12 cellular contexts compared by ENCODE assay signal in genomic region chr14:76772300-76773187, GRCh38. TPM values are rescaled to one million over a fixed set of nuclear protein-coding genes. Genes with fewer than 3 reads are reported as not detected.
DNase-seq lines count a peak whose midpoint lies in the region; ATAC-seq and TF ChIP-seq lines count a peak whose summit lies in the region.
"Had no signal": no experiment of that assay in that cellular context is flagged by ENCODE, and none has a peak within 500 bp of the region (broad histone marks: within the 10 kb centered on the region; RNA-seq: fewer than 3 reads in every experiment).

No MANE protein-coding gene starts in this region.

- H4K8ac ChIP-seq in mesendoderm (ENCODE audit: low read depth, low read length), result no peak overlapping the region

- no peaks in the 10 kb centered on the region for H3K36me3 ChIP-seq in mesendoderm (ENCODE audit: control insufficient read depth, insufficient read depth, low read length)
- no peaks in the 10 kb centered on the region for H3K36me3 ChIP-seq in CD4-positive, alpha-beta memory T cell (ENCODE audit: insufficient read depth, low read length)

- no peak overlapping the region for H2AK5ac ChIP-seq in mesendoderm (ENCODE audit: low read length)

- POLR2A ChIA-PET in CD4-positive, alpha-beta memory T cell (lab: Charles Lee; ENCODE audit: partially characterized antibody), result interaction anchor here (1.4 kb wide), 1 partner anchor 41 kb away, joined by 3 read pairs; the partner anchor contains the start of gene ANGEL1
- POLR2A ChIA-PET in activated CD8-positive, alpha-beta T cell treated with anti-CD3 and anti-CD28 coated beads, Interleukin-2, amount 10 ng/mL, durations not matched to agents 7 days and 5 days (lab: Charles Lee), result no interaction called here

- H3K9me3 Mint-ChIP-seq in endothelial cell (ENCODE audit: unreplicated experiment) (no peaks in the 10 kb centered on the region), type B pancreatic cell (no peaks in the 10 kb centered on the region)
- no peaks in the 10 kb centered on the region for H3K9me3 Mint-ChIP-seq in activated naive CD8-positive, alpha-beta T cell treated with anti-CD3 and anti-CD28 coated beads for 36 hours
- H3K9me3 Mint-ChIP-seq in CD4-positive, alpha-beta memory T cell, result no peaks in the 10 kb centered on the region
- H3K9me3 Mint-ChIP-seq in activated CD8-positive, alpha-beta T cell treated with anti-CD3 and anti-CD28 coated beads, Interleukin-2, amount 10 ng/mL, durations not matched to agents 7 days and 5 days (ENCODE audit: insufficient read depth), result no peaks in the 10 kb centered on the region

- no peak for ATAC-seq in activated CD8-positive, alpha-beta T cell treated with anti-CD3 and anti-CD28 coated beads, Interleukin-2, amount 10 ng/mL, durations not matched to agents 7 days and 5 days

- H3K56ac ChIP-seq in mesendoderm (ENCODE audit: low read length), result peak overlapping the region; percentile 73

- H3K4me1 Mint-ChIP-seq in endothelial cell (ENCODE audit: unreplicated experiment) (peaks cover 75% of the 10 kb centered on the region), type B pancreatic cell (ENCODE audit: unreplicated experiment) (peaks cover 20% of the 10 kb centered on the region)
- peaks cover 24% of the 10 kb centered on the region for H3K4me1 Mint-ChIP-seq in activated naive CD8-positive, alpha-beta T cell treated with anti-CD3 and anti-CD28 coated beads for 36 hours
- peaks cover 7 to 22% (median 16%) of the 10 kb centered on the region in 4 donors for H3K4me1 Mint-ChIP-seq in CD4-positive, alpha-beta memory T cell
- H3K4me1 Mint-ChIP-seq in activated CD8-positive, alpha-beta T cell treated with anti-CD3 and anti-CD28 coated beads, Interleukin-2, amount 10 ng/mL, durations not matched to agents 7 days and 5 days (ENCODE audit: low read depth), result peaks cover 28% of the 10 kb centered on the region

- no peaks in the 10 kb centered on the region for H3K27me3 ChIP-seq in mesendoderm (ENCODE audit: insufficient read depth, low read length, poor library complexity)
- no peaks in the 10 kb centered on the region for H3K27me3 ChIP-seq in CD4-positive, alpha-beta memory T cell (ENCODE audit: insufficient read depth, low read length)

- peak overlapping the region; percentile 41 for H3K4ac ChIP-seq in mesendoderm (ENCODE audit: low read depth, low read length)

- no peaks in the 10 kb centered on the region for H3K79me1 ChIP-seq in mesendoderm (ENCODE audit: low read length)

- WGBS in mesendoderm (ENCODE audit: extremely low coverage, insufficient coverage, low lambda C conversion rate), result no CpG with 5 or more reads among the region's 13 CpGs

- peak overlapping the region; percentile 94 for H3K27ac Mint-ChIP-seq in endothelial cell (ENCODE audit: unreplicated experiment)
- H3K27ac Mint-ChIP-seq in type B pancreatic cell, result no peak overlapping the region
- no peak overlapping the region for H3K27ac Mint-ChIP-seq in activated naive CD8-positive, alpha-beta T cell treated with anti-CD3 and anti-CD28 coated beads for 36 hours
- peak overlapping the region in 1 of 7 donors; percentile 15 for H3K27ac Mint-ChIP-seq in CD4-positive, alpha-beta memory T cell
- H3K27ac Mint-ChIP-seq in activated CD8-positive, alpha-beta T cell treated with anti-CD3 and anti-CD28 coated beads, Interleukin-2, amount 10 ng/mL, durations not matched to agents 7 days and 5 days, result no peak overlapping the region

- H4K5ac ChIP-seq in mesendoderm (ENCODE audit: low read length), result no peak overlapping the region

- CTCF ChIA-PET in CD4-positive, alpha-beta memory T cell (lab: Charles Lee; ENCODE audit: partially characterized antibody), result interaction anchor here (4.0 kb wide), 1 partner anchor 11 kb away, joined by 30 read pairs; no protein-coding TSS in a partner anchor
- CTCF ChIA-PET in activated CD8-positive, alpha-beta T cell treated with anti-CD3 and anti-CD28 coated beads, Interleukin-2, amount 10 ng/mL, durations not matched to agents 7 days and 5 days (lab: Charles Lee), result interaction anchor here (1.0 kb wide), 1 partner anchor 10 kb away, joined by 3 read pairs; no protein-coding TSS in a partner anchor

- peaks cover 16% of the 10 kb centered on the region for H3K4me1 ChIP-seq in mesendoderm (ENCODE audit: control insufficient read depth, low read depth, low read length)
- peaks cover 23% of the 10 kb centered on the region for H3K4me1 ChIP-seq in CD4-positive, alpha-beta memory T cell (ENCODE audit: insufficient read depth, low read length)

- peak; percentile 12 for DNase-seq in NCI-H2227 (lab: John Stamatoyannopoulos, UW; ENCODE audit: unreplicated experiment)
- no peak for DNase-seq in NCI-H2227 treated with DMSO at 0.1 percent for 48 hours (lab: John Stamatoyannopoulos, UW)
- DNase-seq in endothelial cell (ENCODE audit: low spot score), result peak; percentile 71
- peak; percentile 95 for DNase-seq in mesendoderm
- peak; percentile 64 for DNase-seq in type B pancreatic cell (ENCODE audit: extremely low spot score, unreplicated experiment)
- DNase-seq in activated naive CD8-positive, alpha-beta T cell treated with anti-CD3 and anti-CD28 coated beads for 36 hours, result no peak
- no peak for DNase-seq in CD4-positive, alpha-beta memory T cell
- DNase-seq in activated CD8-positive, alpha-beta T cell treated with anti-CD3 and anti-CD28 coated beads, Interleukin-2, amount 10 ng/mL, durations not matched to agents 7 days and 5 days, result no peak
- DNase-seq: stimulated activated naive CD4-positive, alpha-beta T cell had no signal

- H3K36me3 Mint-ChIP-seq in endothelial cell (ENCODE audit: low read depth, unreplicated experiment) (peaks cover 26% of the 10 kb centered on the region), type B pancreatic cell (no peaks in the 10 kb centered on the region)
- no peaks in the 10 kb centered on the region for H3K36me3 Mint-ChIP-seq in activated naive CD8-positive, alpha-beta T cell treated with anti-CD3 and anti-CD28 coated beads for 36 hours
- no peaks in the 10 kb centered on the region for H3K36me3 Mint-ChIP-seq in CD4-positive, alpha-beta memory T cell
- no peaks in the 10 kb centered on the region for H3K36me3 Mint-ChIP-seq in activated CD8-positive, alpha-beta T cell treated with anti-CD3 and anti-CD28 coated beads, Interleukin-2, amount 10 ng/mL, durations not matched to agents 7 days and 5 days (ENCODE audit: low read depth)

- peak overlapping the region; percentile 56 for H2BK5ac ChIP-seq in mesendoderm (ENCODE audit: low read length)

- peak overlapping the region; percentile 75 for H3K18ac ChIP-seq in mesendoderm (ENCODE audit: low read length)

- peak overlapping the region; percentile 47 for H3K4me3 Mint-ChIP-seq in endothelial cell (ENCODE audit: unreplicated experiment)
- H3K4me3 Mint-ChIP-seq in type B pancreatic cell, result peak overlapping the region; percentile 11
- no peak overlapping the region for H3K4me3 Mint-ChIP-seq in activated naive CD8-positive, alpha-beta T cell treated with anti-CD3 and anti-CD28 coated beads for 36 hours
- H3K4me3 Mint-ChIP-seq in CD4-positive, alpha-beta memory T cell, result no peak overlapping the region
- no peak overlapping the region for H3K4me3 Mint-ChIP-seq in activated CD8-positive, alpha-beta T cell treated with anti-CD3 and anti-CD28 coated beads, Interleukin-2, amount 10 ng/mL, durations not matched to agents 7 days and 5 days

- no peaks in the 10 kb centered on the region for H3K79me2 ChIP-seq in mesendoderm (ENCODE audit: control insufficient read depth, insufficient read depth, low read length)

- H2BK15ac ChIP-seq in mesendoderm (replicated peaks; ENCODE audit: low read depth), result no peak overlapping the region

- H3K9me3 ChIP-seq in CD4-positive, alpha-beta memory T cell (ENCODE audit: control insufficient read depth in 1 of 2, low read length in 2 of 2), result no peaks in the 10 kb centered on the region

- peak overlapping the region; percentile 54 for H2BK120ac ChIP-seq in mesendoderm (ENCODE audit: low read depth, low read length)

- H3K4me2 ChIP-seq in mesendoderm (ENCODE audit: low read length), result no peak overlapping the region

- H3K27me3 Mint-ChIP-seq in endothelial cell (ENCODE audit: unreplicated experiment) (peaks cover 17% of the 10 kb centered on the region), type B pancreatic cell (no peaks in the 10 kb centered on the region)
- peaks cover 4% of the 10 kb centered on the region for H3K27me3 Mint-ChIP-seq in activated naive CD8-positive, alpha-beta T cell treated with anti-CD3 and anti-CD28 coated beads for 36 hours
- H3K27me3 Mint-ChIP-seq in CD4-positive, alpha-beta memory T cell, result no peaks in the 10 kb centered on the region
- peaks cover 2% of the 10 kb centered on the region for H3K27me3 Mint-ChIP-seq in activated CD8-positive, alpha-beta T cell treated with anti-CD3 and anti-CD28 coated beads, Interleukin-2, amount 10 ng/mL, durations not matched to agents 7 days and 5 days (ENCODE audit: low read depth)

- intact Hi-C loops in CD4-positive, alpha-beta memory T cell (cut with micrococcal nuclease), result no loop called here

- no peak for TF ChIP-seq CTCF in endothelial cell (IDR thresholded peaks at IDR 0.05; ENCODE audit: unreplicated experiment)
- no peak for TF ChIP-seq CTCF in type B pancreatic cell (conservative IDR thresholded peaks at IDR 0.05)

- H3K23ac ChIP-seq in mesendoderm (ENCODE audit: low read length), result no peak overlapping the region

- H3K9ac ChIP-seq in mesendoderm (ENCODE audit: low read length), result peak overlapping the region; percentile 12

- peak overlapping the region; percentile 69 for H3K27ac ChIP-seq in mesendoderm (ENCODE audit: low read depth, low read length)
- no peak overlapping the region for H3K27ac ChIP-seq in CD4-positive, alpha-beta memory T cell (ENCODE audit: low read depth, low read length)
- H3K27ac ChIP-seq: 22Rv1 had no signal

- H3K4me3 ChIP-seq in mesendoderm (ENCODE audit: low read length), result no peak overlapping the region
- H3K4me3 ChIP-seq in CD4-positive, alpha-beta memory T cell (ENCODE audit: low read length in 2 of 2), result no peak overlapping the region

RNA-seq across cellular contexts. Expression of gene VASH1, which starts 11.3 kb away (rescaled TPM):
- total RNA-seq in endothelial cell (ENCODE audit: unreplicated experiment) (166 TPM), type B pancreatic cell (ENCODE audit: low replicate concordance) (4.3 and 28.8 TPM in 2 replicates)
- polyA plus RNA-seq in mesendoderm (2013, experiment 1 of 2), result 1.7 TPM
- 1.3 TPM for polyA plus RNA-seq in mesendoderm (2013, experiment 2 of 2)
- total RNA-seq in activated naive CD8-positive, alpha-beta T cell treated with anti-CD3 and anti-CD28 coated beads for 36 hours, result 1 to 10 TPM; 1.7 to 2.3 TPM
- total RNA-seq in CD4-positive, alpha-beta memory T cell, result 10 to 100 TPM in 1 of 2 experiments, 1 to 10 TPM in 1; 9.3 to 12.6 TPM
- 1 to 10 TPM in 1 of 2 donors, under 1 TPM in 1; 0.59 to 1.8 TPM for polyA plus RNA-seq in CD4-positive, alpha-beta memory T cell
- total RNA-seq in activated CD8-positive, alpha-beta T cell treated with anti-CD3 and anti-CD28 coated beads, Interleukin-2, amount 10 ng/mL, durations not matched to agents 7 days and 5 days, result 1 to 10 TPM; 3.1 to 3.4 TPM

RNA-seq across cellular contexts. Expression of gene ANGEL1, which starts 40.1 kb away (rescaled TPM):
- total RNA-seq in endothelial cell (ENCODE audit: unreplicated experiment) (22.6 TPM), type B pancreatic cell (ENCODE audit: low replicate concordance) (24.7 and 28.4 TPM in 2 replicates)
- polyA plus RNA-seq in mesendoderm (2013, experiment 1 of 2), result 9.5 TPM
- 8.7 TPM for polyA plus RNA-seq in mesendoderm (2013, experiment 2 of 2)
- total RNA-seq in activated naive CD8-positive, alpha-beta T cell treated with anti-CD3 and anti-CD28 coated beads for 36 hours, result 10 to 100 TPM; 14.9 to 17.1 TPM
- total RNA-seq in CD4-positive, alpha-beta memory T cell, result 10 to 100 TPM; 26.1 to 28.0 TPM
- polyA plus RNA-seq in CD4-positive, alpha-beta memory T cell, result 10 to 100 TPM; 17.9 to 32.0 TPM
- 10 to 100 TPM; 11.5 to 13.7 TPM for total RNA-seq in activated CD8-positive, alpha-beta T cell treated with anti-CD3 and anti-CD28 coated beads, Interleukin-2, amount 10 ng/mL, durations not matched to agents 7 days and 5 days

RNA-seq across cellular contexts. Expression of gene LRRC74A, which starts 53.7 kb away (rescaled TPM):
- total RNA-seq in endothelial cell (ENCODE audit: unreplicated experiment), result not detected
- not detected for polyA plus RNA-seq in mesendoderm (2013, experiment 1 of 2)
- polyA plus RNA-seq in mesendoderm (2013, experiment 2 of 2), result not detected
- not detected in 2 replicates for total RNA-seq in type B pancreatic cell (ENCODE audit: low replicate concordance)
- total RNA-seq in activated naive CD8-positive, alpha-beta T cell treated with anti-CD3 and anti-CD28 coated beads for 36 hours, result not detected
- not detected for total RNA-seq in CD4-positive, alpha-beta memory T cell
- polyA plus RNA-seq in CD4-positive, alpha-beta memory T cell, result not detected
- total RNA-seq in activated CD8-positive, alpha-beta T cell treated with anti-CD3 and anti-CD28 coated beads, Interleukin-2, amount 10 ng/mL, durations not matched to agents 7 days and 5 days, result not detected
- total RNA-seq: M059J had no signal
- polyA plus RNA-seq: keratinocyte had no signal

Comparison
In these comparisons a context has a peak if more than half of its experiments do, and no peak if none do; other contexts are left out.
1. DNase-seq: peak in NCI-H2227 (single experiment), endothelial cell (single experiment), mesendoderm (single experiment) and type B pancreatic cell (single experiment); none in NCI-H2227 treated with DMSO at 0.1 percent for 48 hours (single experiment), activated naive CD8-positive, alpha-beta T cell treated with anti-CD3 and anti-CD28 coated beads for 36 hours (single experiment), CD4-positive, alpha-beta memory T cell (0 of 5) and activated CD8-positive, alpha-beta T cell treated with anti-CD3 and anti-CD28 coated beads, Interleukin-2, amount 10 ng/mL, durations not matched to agents 7 days and 5 days (single experiment).
2. H3K4me3 Mint-ChIP-seq: peak in endothelial cell (single experiment) and type B pancreatic cell (single experiment); none in activated naive CD8-positive, alpha-beta T cell treated with anti-CD3 and anti-CD28 coated beads for 36 hours (single experiment), CD4-positive, alpha-beta memory T cell (0 of 8) and activated CD8-positive, alpha-beta T cell treated with anti-CD3 and anti-CD28 coated beads, Interleukin-2, amount 10 ng/mL, durations not matched to agents 7 days and 5 days (single experiment).